11 cellular contexts compared by ENCODE assay signal in genomic region chr18:28115149-28115550, GRCh38.
DNase-seq lines count a peak whose midpoint lies in the region; ATAC-seq and TF ChIP-seq lines count a peak whose summit lies in the region.
"Had no signal": no experiment of that assay in that cellular context is flagged by ENCODE, and none has a peak within 500 bp of the region (broad histone marks: within the 10 kb centered on the region; RNA-seq: fewer than 3 reads in every experiment).

No MANE protein-coding gene starts in this region.

- ATAC-seq in HG03469 (IDR thresholded peaks at IDR 0.05; ENCODE audit: unreplicated experiment) (no peak), GM21526 (IDR thresholded peaks at IDR 0.05; ENCODE audit: low FRiP score, unreplicated experiment) (no peak)

- peak; percentile 74 for DNase-seq in ELF-1 (ENCODE audit: low read depth, low spot score)
- DNase-seq in RPMI7951 (ENCODE audit: low read depth): peak; percentile 97
- DNase-seq in epithelial cell of esophagus (ENCODE audit: low read depth): peak; percentile 55
- DNase-seq in osteoblast (ENCODE audit: insufficient read length, low spot score, missing footprints): no peak
- no peak for DNase-seq in NCI-H2196 (lab: John Stamatoyannopoulos, UW; ENCODE audit: unreplicated experiment)
- no peak for DNase-seq in activated gamma-delta T cell (lab: John Stamatoyannopoulos, UW)
- DNase-seq: activated CD4-positive, alpha-beta T cell treated with anti-CD3 and anti-CD28 coated beads, Interleukin-2, amount 50 U/mL, for 1 hour; NCI-H1048; OCI-M1 had no signal

- H3K27ac ChIP-seq in osteoblast (ENCODE audit: low read depth, low read length): peak overlapping the region; percentile 99

- no peaks in the 10 kb centered on the region for H3K9me3 ChIP-seq in osteoblast (ENCODE audit: low read depth, low read length)

- H3K4me1 ChIP-seq in osteoblast (ENCODE audit: insufficient read depth, low read length): peaks cover 80% of the 10 kb centered on the region

- H3K4me3 ChIP-seq in epithelial cell of esophagus (ENCODE audit: low read length) (no peak overlapping the region), osteoblast (ENCODE audit: insufficient read depth, low read length) (peak overlapping the region; percentile 57)

- no peaks in the 10 kb centered on the region for H3K27me3 ChIP-seq in osteoblast (ENCODE audit: insufficient read depth, low read length)

- H2AFZ ChIP-seq in osteoblast (ENCODE audit: low read length): no peak overlapping the region

- no peak for TF ChIP-seq CTCF in epithelial cell of esophagus (IDR thresholded peaks at IDR 0.05; ENCODE audit: insufficient read depth, low read depth, low read length, missing control alignments)
- no peak for TF ChIP-seq CTCF in osteoblast (IDR thresholded peaks at IDR 0.05; ENCODE audit: extremely low read depth, low read depth, low read length)

- H3K36me3 ChIP-seq in osteoblast (ENCODE audit: insufficient read depth, low read length): peaks cover 4% of the 10 kb centered on the region

- no peaks in the 10 kb centered on the region for H4K20me1 ChIP-seq in osteoblast (ENCODE audit: insufficient read depth, low read length)

- H3K79me2 ChIP-seq in osteoblast (ENCODE audit: insufficient read depth, low read length): peaks cover 61% of the 10 kb centered on the region

- peak overlapping the region; percentile 81 for H3K4me2 ChIP-seq in osteoblast (ENCODE audit: insufficient read depth, low read length)

Comparison
In these comparisons a context has a peak if more than half of its experiments do, and no peak if none do; other contexts are left out.
1. DNase-seq: peak in ELF-1 (single experiment), RPMI7951 (single experiment) and epithelial cell of esophagus (single experiment); none in osteoblast (single experiment), NCI-H2196 (single experiment) and activated gamma-delta T cell (single experiment).